ENCODE assay signal across 14 cellular contexts in genomic region chr17:62110923-62111484, GRCh38.
"Had no signal": no experiment of that assay in that cellular context is flagged by ENCODE, and none has a peak within 500 bp of the region (broad histone marks: within the 10 kb centered on the region; RNA-seq: fewer than 3 reads in every experiment).

No MANE protein-coding gene starts in this region.

- H3K27me3 ChIP-seq: adrenal gland, pancreas, vagina had no signal

- H3K36me3 ChIP-seq: adrenal gland, pancreas, thoracic aorta, vagina had no signal

- H3K4me3 ChIP-seq: adrenal gland, pancreas, thoracic aorta, vagina had no signal

- DNase-seq: activated CD4-positive, alpha-beta T cell treated with anti-CD3 and anti-CD28 coated beads, Interleukin-2, amount 50 U/mL, for 1 hour; activated naive CD4-positive, alpha-beta T cell treated with anti-CD3 and anti-CD28 coated beads, Interleukin-2, amount 50 U/mL, for 16 hours; adrenal gland; central memory CD4-positive, alpha-beta T cell; cortex of kidney; effector memory CD4-positive, alpha-beta T cell; pancreas; stimulated activated CD4-positive, alpha-beta T cell treated with anti-CD3 and anti-CD28 coated beads, Interleukin-4, amount 100 ng/mL, for 1 hour; stimulated activated CD8-positive, alpha-beta memory T cell treated with anti-CD3 and anti-CD28 coated beads, Interleukin-4, amount 100 ng/mL, for 48 hours had no signal

- H3K27ac ChIP-seq: adrenal gland, epithelial cell of prostate, pancreas, thoracic aorta, vagina had no signal

- H3K9me3 Mint-ChIP-seq: stimulated activated naive CD8-positive, alpha-beta T cell treated with anti-CD3 and anti-CD28 coated beads, Interleukin-15, Interleukin-2, amounts not matched to agents 100 ng/mL and 50 ng/mL, for 24 hours had no signal

- H3K27ac Mint-ChIP-seq: stimulated activated naive CD8-positive, alpha-beta T cell treated with anti-CD3 and anti-CD28 coated beads, Interleukin-15, Interleukin-2, amounts not matched to agents 100 ng/mL and 50 ng/mL, for 24 hours had no signal

- H3K4me1 ChIP-seq: adrenal gland, vagina had no signal

- H3K4me3 Mint-ChIP-seq: stimulated activated naive CD8-positive, alpha-beta T cell treated with anti-CD3 and anti-CD28 coated beads, Interleukin-15, Interleukin-2, amounts not matched to agents 100 ng/mL and 50 ng/mL, for 24 hours had no signal

- FAIRE-seq: islet of Langerhans, pancreas had no signal

- H3K9me3 ChIP-seq: adrenal gland, pancreas, thoracic aorta, vagina had no signal

- ATAC-seq: pancreas had no signal
